9 cellular contexts compared by ENCODE assay signal in genomic region chr2:218395456-218395825, GRCh38. TPM values are rescaled to one million over a fixed set of nuclear protein-coding genes. Genes with fewer than 3 reads are reported as not detected.
DNase-seq lines count a peak whose midpoint lies in the region; ATAC-seq, FAIRE-seq and TF ChIP-seq lines count a peak whose summit lies in the region.
"Had no signal": no experiment of that assay in that cellular context is flagged by ENCODE, and none has a peak within 500 bp of the region (broad histone marks: within the 10 kb centered on the region; RNA-seq: fewer than 3 reads in every experiment).

No MANE protein-coding gene starts in this region.

- H3K9ac ChIP-seq in SK-N-SH (peak overlapping the region; percentile 94), kidney (ENCODE audit: low read length in 2 of 2) (peak overlapping the region in 1 of 2 donors; percentile 7)

- H2AFZ ChIP-seq in SK-N-SH (ENCODE audit: low read depth) = peak overlapping the region; percentile 89

- H3F3A ChIP-seq in SK-N-SH (replicated peaks; ENCODE audit: insufficient read depth) = peaks cover 17% of the 10 kb centered on the region

- no peak for TF ChIP-seq EP300 in SK-N-SH (IDR thresholded peaks at IDR 0.05; ENCODE audit: borderline replicate concordance in 1 of 2, low read depth in 1 of 2, low read length in 1 of 2)
- no peak for TF ChIP-seq EP300 in suprapubic skin (IDR thresholded peaks at IDR 0.05)

- POLR2A ChIA-PET in SK-N-SH (lab: Yijun Ruan, JAX) (interaction anchor here (0.5 to 1.0 kb wide), 2 partner anchors 72 to 125 kb away, joined by 3 to 4 read pairs; partner anchors contain the start of genes AAMP and PNKD), GM10248 (lab: Yijun Ruan, JAX) (interaction anchor here (1.3 kb wide), 1 partner anchor 10 kb away, joined by 3 read pairs; no protein-coding TSS in a partner anchor)

- FAIRE-seq in kidney (lab: Jason Lieb, UNC) = no peak

- peaks cover 18% of the 10 kb centered on the region for H3K79me2 ChIP-seq in SK-N-SH (ENCODE audit: insufficient read depth)

- peak overlapping the region; percentile 81 for H3K27ac Mint-ChIP-seq in activated naive CD8-positive, alpha-beta T cell treated with anti-CD3 and anti-CD28 coated beads, Interleukin-2, amount 50 U/mL, for 24 hours

- TF ChIP-seq CTCF in SK-N-SH (IDR thresholded peaks at IDR 0.05) (no peak), kidney (IDR thresholded peaks at IDR 0.05; ENCODE audit: borderline replicate concordance, extremely low read depth, insufficient read depth) (no peak), suprapubic skin (IDR thresholded peaks at IDR 0.05) (no peak), GM10248 (IDR thresholded peaks at IDR 0.05; ENCODE audit: control extremely low read depth, extremely low read depth, low read depth, missing control alignments) (no peak)

- H3K9me2 ChIP-seq in SK-N-SH = no peaks in the 10 kb centered on the region

- no peaks in the 10 kb centered on the region for H4K20me1 ChIP-seq in SK-N-SH (ENCODE audit: insufficient read depth)

- CTCF ChIA-PET in SK-N-SH (lab: Yijun Ruan, JAX) (interaction anchor here (0.8 to 5.3 kb wide), 18 partner anchors 8 to 223 kb away, joined by 3 to 31 read pairs (median 4); partner anchors contain the start of genes AAMP and PNKD), GM10248 (lab: Yijun Ruan, JAX) (interaction anchor here (0.7 to 6.4 kb wide), 10 partner anchors 9 to 173 kb away, joined by 3 to 59 read pairs (median 5); partner anchors contain the start of genes AAMP, CATIP, PNKD and TMBIM1)

- H3K4me3 Mint-ChIP-seq in activated naive CD8-positive, alpha-beta T cell treated with anti-CD3 and anti-CD28 coated beads, Interleukin-2, amount 50 U/mL, for 24 hours = peak overlapping the region; percentile 85

- H3K4me3 ChIP-seq in SK-N-SH (ENCODE audit: low read depth in 2 of 2, low read length in 1 of 2) (peak overlapping the region; percentile 88 to 92), kidney (ENCODE audit: low read length in 2 of 2) (peak overlapping the region; percentile 13 to 97), suprapubic skin (peak overlapping the region; percentile 96)

- WGBS in SK-N-SH (ENCODE audit: low lambda C conversion rate) = 63% methylated on average over 13 of the region's 16 CpGs
- 31% methylated on average over 16 of the region's 16 CpGs for WGBS in suprapubic skin

- DNase-seq in SK-N-SH (no peak), kidney (peak; percentile 86), suprapubic skin (ENCODE audit: low spot score in 2 of 2) (no peak), AML-193 (lab: John Stamatoyannopoulos, UW) (no peak), GM10248 (ENCODE audit: extremely low spot score) (no peak)
- DNase-seq in activated naive CD8-positive, alpha-beta T cell treated with anti-CD3 and anti-CD28 coated beads, Interleukin-2, amount 50 U/mL, for 24 hours = no peak

- H3K4me2 ChIP-seq in SK-N-SH = peak overlapping the region; percentile 87; the same call in 1 of the 2 replicates

- intact Hi-C loops in kidney (cut with DNase I) = loop anchor here (10.0 kb wide), 1 partner anchor 101 kb away; the partner anchor contains the start of gene TMBIM1

- peaks cover 41% of the 10 kb centered on the region for H3K4me1 Mint-ChIP-seq in activated naive CD8-positive, alpha-beta T cell treated with anti-CD3 and anti-CD28 coated beads, Interleukin-2, amount 50 U/mL, for 24 hours

- no peak for TF ChIP-seq POLR2A in suprapubic skin (IDR thresholded peaks at IDR 0.05)

- no peak for TF ChIP-seq RAD21 in SK-N-SH (IDR thresholded peaks at IDR 0.05; ENCODE audit: low read length)

- peaks cover 15 to 24% of the 10 kb centered on the region in 2 experiments; a peak in 3 of 4 replicates for H3K4me1 ChIP-seq in SK-N-SH (ENCODE audit: control insufficient read depth in 1 of 2, insufficient read depth in 2 of 2, low read depth in 1 of 2, low read length in 1 of 2)
- peaks cover 7 to 13% of the 10 kb centered on the region in 2 donors for H3K4me1 ChIP-seq in kidney (ENCODE audit: control insufficient read depth in 1 of 2, insufficient read depth in 1 of 2, low read depth in 1 of 2, low read length in 2 of 2)
- H3K4me1 ChIP-seq in suprapubic skin = peaks cover 39% of the 10 kb centered on the region

- H3K27me3 ChIP-seq in SK-N-SH (ENCODE audit: insufficient read depth) (no peaks in the 10 kb centered on the region), suprapubic skin (no peaks in the 10 kb centered on the region)

- H3K36me3 ChIP-seq in SK-N-SH (replicated peaks in 1 of 2; ENCODE audit: control insufficient read depth in 1 of 2, insufficient read depth in 2 of 2, low read length in 1 of 2) (no peaks in the 10 kb centered on the region), kidney (ENCODE audit: control insufficient read depth in 1 of 2, insufficient read depth in 2 of 2, low read length in 2 of 2) (no peaks in the 10 kb centered on the region), suprapubic skin (no peaks in the 10 kb centered on the region)

- ATAC-seq in SK-N-SH treated with all-trans-retinoic acid at 6 μM for 48 hours (no peak), HG03175 (IDR thresholded peaks at IDR 0.05; ENCODE audit: unreplicated experiment) (no peak)
- no peak for ATAC-seq in activated naive CD8-positive, alpha-beta T cell treated with anti-CD3 and anti-CD28 coated beads, Interleukin-2, amount 50 U/mL, for 24 hours

- H3K36me3 Mint-ChIP-seq in activated naive CD8-positive, alpha-beta T cell treated with anti-CD3 and anti-CD28 coated beads, Interleukin-2, amount 50 U/mL, for 24 hours (ENCODE audit: low read depth) = no peaks in the 10 kb centered on the region

- H3K9me3 ChIP-seq in SK-N-SH = no peaks in the 10 kb centered on the region
- H3K9me3 ChIP-seq in kidney (ENCODE audit: control insufficient read depth in 1 of 2, low read length in 2 of 2) = no peaks in the 10 kb centered on the region
- H3K9me3 ChIP-seq in suprapubic skin = no peaks in the 10 kb centered on the region

- no peaks in the 10 kb centered on the region for H3K9me3 Mint-ChIP-seq in activated naive CD8-positive, alpha-beta T cell treated with anti-CD3 and anti-CD28 coated beads, Interleukin-2, amount 50 U/mL, for 24 hours

- H3K27me3 Mint-ChIP-seq in activated naive CD8-positive, alpha-beta T cell treated with anti-CD3 and anti-CD28 coated beads, Interleukin-2, amount 50 U/mL, for 24 hours = no peaks in the 10 kb centered on the region

- H3K27ac ChIP-seq in SK-N-SH (ENCODE audit: low read depth in 2 of 2, low read length in 1 of 2) (peak overlapping the region; percentile 64 to 95; a peak in 3 of 4 replicates), kidney (ENCODE audit: low read depth in 2 of 2, low read length in 2 of 2) (peak overlapping the region; percentile 99), suprapubic skin (peak overlapping the region; percentile 100)

TF ChIP-seq in SK-N-SH, 30 proteins besides CTCF, POLR2A, EP300 and RAD21 (continues in another document):
- TF ChIP-seq MEF2A (IDR thresholded peaks at IDR 0.05; ENCODE audit: borderline replicate concordance, low read depth) = no peak
- no peak for TF ChIP-seq JUND (IDR thresholded peaks at IDR 0.05)
- no peak for TF ChIP-seq PBX3 (IDR thresholded peaks at IDR 0.05)

TF ChIP-seq in SK-N-SH treated with all-trans-retinoic acid at 6 μM for 48 hours, 23 proteins besides CTCF, POLR2A, EP300 and RAD21:
- TF ChIP-seq CSDC2 (CRISPR knock-in tag; IDR thresholded peaks at IDR 0.05) (no peak), GLIS3 (CRISPR knock-in tag; IDR thresholded peaks at IDR 0.05) (no peak), ZFP3 (CRISPR knock-in tag; IDR thresholded peaks at IDR 0.05) (no peak), PPARA (CRISPR knock-in tag; IDR thresholded peaks at IDR 0.05; ENCODE audit: borderline replicate concordance) (no peak), BACH2 (CRISPR knock-in tag; IDR thresholded peaks at IDR 0.05; ENCODE audit: borderline replicate concordance) (no peak), POU6F1 (CRISPR knock-in tag; IDR thresholded peaks at IDR 0.05; ENCODE audit: borderline replicate concordance, low read depth) (no peak)

RNA-seq across cellular contexts. Expression of gene CTDSP1, which starts 4.2 kb away (rescaled TPM):
- polyA plus RNA-seq in SK-N-SH (2012; rRNA removed) (78.5 and 88.0 TPM in 2 replicates), kidney (ENCODE audit: insufficient read depth, low read depth, low replicate concordance) (118 TPM)
- polyA plus RNA-seq in SK-N-SH (2012; cell fraction: cytosol; rRNA removed) = 36.6 and 51.6 TPM in 2 replicates
- polyA plus RNA-seq in SK-N-SH (2012; cell fraction: nucleus; rRNA removed) = 82.0 and 102 TPM in 2 replicates
- total RNA-seq in kidney (196 TPM), suprapubic skin (100 to 1,000 TPM in 2 of 4 donors, 10 to 100 TPM in 2; 70.3 to 140 (median 99.5) TPM)

RNA-seq across cellular contexts. Expression of gene SLC11A1, which starts 13.4 kb away (rescaled TPM):
- polyA plus RNA-seq in SK-N-SH (2012; rRNA removed) = 0.26 and 0.31 TPM in 2 replicates
- 0.13 and 0.24 TPM in 2 replicates for polyA plus RNA-seq in SK-N-SH (2012; cell fraction: cytosol; rRNA removed)
- polyA plus RNA-seq in SK-N-SH (2012; cell fraction: nucleus; rRNA removed) = 0.25 and 0.56 TPM in 2 replicates
- 37.6 TPM for total RNA-seq in kidney
- 1.2 TPM for polyA plus RNA-seq in kidney (ENCODE audit: insufficient read depth, low read depth, low replicate concordance)
- total RNA-seq in suprapubic skin = 10 to 100 TPM in 2 of 4 donors, 1 to 10 TPM in 1, under 1 TPM in 1; 0.78 to 16.1 (median 7.6) TPM

RNA-seq across cellular contexts. Expression of gene VIL1, which starts 23.5 kb away (rescaled TPM):
- under 0.01 and 0.02 TPM in 2 replicates for polyA plus RNA-seq in SK-N-SH (2012; rRNA removed)
- polyA plus RNA-seq in SK-N-SH (2012; cell fraction: cytosol; rRNA removed) = not detected in 2 replicates
- polyA plus RNA-seq in SK-N-SH (2012; cell fraction: nucleus; rRNA removed) = 0.05 and 0.10 TPM in 2 replicates
- 9.0 TPM for total RNA-seq in kidney
- 10.5 TPM for polyA plus RNA-seq in kidney (ENCODE audit: insufficient read depth, low read depth, low replicate concordance)
- 1 to 10 TPM in 2 of 4 donors, under 1 TPM in 2; 0.21 to 3.3 (median 1.1) TPM for total RNA-seq in suprapubic skin
- total RNA-seq: RPMI7951 had no signal

RNA-seq across cellular contexts. Expression of gene CATIP, which starts 38.8 kb away (rescaled TPM):
- polyA plus RNA-seq in SK-N-SH (2012; rRNA removed) = 0.18 and 0.26 TPM in 2 replicates
- polyA plus RNA-seq in SK-N-SH (2012; cell fraction: cytosol; rRNA removed) = 0.08 and 0.12 TPM in 2 replicates
- 0.64 and 0.94 TPM in 2 replicates for polyA plus RNA-seq in SK-N-SH (2012; cell fraction: nucleus; rRNA removed)
- 6.2 TPM for total RNA-seq in kidney
- polyA plus RNA-seq in kidney (ENCODE audit: insufficient read depth, low read depth, low replicate concordance) = 7.6 TPM
- not detected for total RNA-seq in suprapubic skin
- total RNA-seq: RPMI7951 had no signal
